In genomic region chr12:68746572-68747180, GRCh38 we compare ENCODE assay signal across 1 cellular context.
TF ChIP-seq lines count a peak whose summit lies in the region.

No MANE protein-coding gene starts in this region.

TF ChIP-seq in HepG2, 621 proteins besides CTCF, POLR2A, EP300 and RAD21 (continued from another document and continues in another):
- TF ChIP-seq ZBTB40 (IDR thresholded peaks at IDR 0.05) = no peak
- TF ChIP-seq ZBTB40 (CRISPR knock-in tag; IDR thresholded peaks at IDR 0.05) = 0 out of 2 replicates have a peak, but pooled peaks have one; percentile 25
- TF ChIP-seq ZC3H4 (CRISPR knock-in tag; IDR thresholded peaks at IDR 0.05; ENCODE audit: borderline replicate concordance) = no peak
- no peak for TF ChIP-seq EZH2 (conservative IDR thresholded peaks at IDR 0.05; ENCODE audit: low read depth, low read length)
- no peak for TF ChIP-seq AKAP8 (CRISPR knock-in tag; IDR thresholded peaks at IDR 0.05)
- TF ChIP-seq CREM (IDR thresholded peaks at IDR 0.05) = peak; percentile 16; the same call in 1 of the 2 replicates
- TF ChIP-seq CREM (CRISPR knock-in tag; IDR thresholded peaks at IDR 0.05) = no peak
- no peak for TF ChIP-seq PLSCR1 (CRISPR knock-in tag; IDR thresholded peaks at IDR 0.05; ENCODE audit: borderline replicate concordance)
- TF ChIP-seq PRMT3 (CRISPR knock-in tag; IDR thresholded peaks at IDR 0.05; ENCODE audit: borderline replicate concordance, low read depth) = no peak
- no peak for TF ChIP-seq ELF3 (CRISPR knock-in tag; IDR thresholded peaks at IDR 0.05)
- TF ChIP-seq KDM5A (IDR thresholded peaks at IDR 0.05; ENCODE audit: borderline replicate concordance, low read length) = peak; percentile 53; the same call in 1 of the 2 replicates
- TF ChIP-seq ZNF343 (CRISPR knock-in tag; IDR thresholded peaks at IDR 0.05) = no peak
- no peak for TF ChIP-seq ZNF329 (CRISPR knock-in tag; IDR thresholded peaks at IDR 0.05; ENCODE audit: low read depth)
- TF ChIP-seq RAD51 (IDR thresholded peaks at IDR 0.05; ENCODE audit: borderline replicate concordance) = no peak
- TF ChIP-seq ZBTB44 (CRISPR knock-in tag; IDR thresholded peaks at IDR 0.05) = no peak
- no peak for TF ChIP-seq ZNF317 (CRISPR knock-in tag; IDR thresholded peaks at IDR 0.05)
- TF ChIP-seq TRAFD1 (CRISPR knock-in tag; IDR thresholded peaks at IDR 0.05; ENCODE audit: borderline replicate concordance) = no peak
- no peak for TF ChIP-seq HOMEZ (CRISPR knock-in tag; IDR thresholded peaks at IDR 0.05; ENCODE audit: low read depth)
- TF ChIP-seq ZNF709 (CRISPR knock-in tag; IDR thresholded peaks at IDR 0.05) = 0 out of 2 replicates have a peak, but pooled peaks have one; percentile 52
- TF ChIP-seq ZNF101 (CRISPR knock-in tag; IDR thresholded peaks at IDR 0.05; ENCODE audit: borderline replicate concordance, low read depth) = no peak
- no peak for TF ChIP-seq HDAC6 (IDR thresholded peaks at IDR 0.05; ENCODE audit: low read depth, low read length)
- no peak for TF ChIP-seq ETV5 (CRISPR knock-in tag; IDR thresholded peaks at IDR 0.05; ENCODE audit: borderline replicate concordance)
- no peak for TF ChIP-seq RBM22 (optimal IDR thresholded peaks at IDR 0.05; ENCODE audit: low read length)
- TF ChIP-seq ZNF382 (CRISPR knock-in tag; IDR thresholded peaks at IDR 0.05; ENCODE audit: borderline replicate concordance) = no peak
- no peak for TF ChIP-seq ZNF746 (CRISPR knock-in tag; IDR thresholded peaks at IDR 0.05)
- TF ChIP-seq SRF (IDR thresholded peaks at IDR 0.05; ENCODE audit: low read depth, low read length) = no peak
- no peak for TF ChIP-seq SMARCE1 (IDR thresholded peaks at IDR 0.05; ENCODE audit: borderline replicate concordance)
- peak; percentile 12; the same call in 1 of the 2 replicates for TF ChIP-seq KLF12 (CRISPR knock-in tag; IDR thresholded peaks at IDR 0.05; ENCODE audit: borderline replicate concordance)
- TF ChIP-seq ELF4 (CRISPR knock-in tag; IDR thresholded peaks at IDR 0.05; ENCODE audit: borderline replicate concordance) = no peak
- TF ChIP-seq ZBTB26 (CRISPR knock-in tag; IDR thresholded peaks at IDR 0.05; ENCODE audit: borderline replicate concordance) = no peak
- no peak for TF ChIP-seq ZNF567 (CRISPR knock-in tag; IDR thresholded peaks at IDR 0.05; ENCODE audit: borderline replicate concordance)
- TF ChIP-seq ATF5 (CRISPR knock-in tag; IDR thresholded peaks at IDR 0.05; ENCODE audit: low read depth) = no peak
- TF ChIP-seq ZNF883 (CRISPR knock-in tag; IDR thresholded peaks at IDR 0.05; ENCODE audit: not compliant biosample characterization) = no peak
- no peak for TF ChIP-seq KAT8 (CRISPR knock-in tag; IDR thresholded peaks at IDR 0.05)
- no peak for TF ChIP-seq U2AF1 (optimal IDR thresholded peaks at IDR 0.05; ENCODE audit: low read depth, low read length)
- TF ChIP-seq ZBTB38 (CRISPR knock-in tag; IDR thresholded peaks at IDR 0.05) = no peak
- TF ChIP-seq GTF2F1 (IDR thresholded peaks at IDR 0.05; ENCODE audit: low read length) = no peak
- TF ChIP-seq ZNF234 (CRISPR knock-in tag; conservative IDR thresholded peaks at IDR 0.05) = no peak
- TF ChIP-seq RARA (CRISPR knock-in tag; IDR thresholded peaks at IDR 0.05) = no peak
- no peak for TF ChIP-seq GABPA (IDR thresholded peaks at IDR 0.05; ENCODE audit: low read depth, low read length)
- no peak for TF ChIP-seq GABPA (CRISPR knock-in tag; IDR thresholded peaks at IDR 0.05; ENCODE audit: low read depth)
- TF ChIP-seq MAX (IDR thresholded peaks at IDR 0.05) = no peak; the same call in 1 of the 2 replicates
- TF ChIP-seq MIER3 (CRISPR knock-in tag; IDR thresholded peaks at IDR 0.05; ENCODE audit: borderline replicate concordance) = no peak
- no peak for TF ChIP-seq YEATS2 (CRISPR knock-in tag; IDR thresholded peaks at IDR 0.05; ENCODE audit: borderline replicate concordance)
- no peak for TF ChIP-seq HNF1B (CRISPR knock-in tag; IDR thresholded peaks at IDR 0.05)
- TF ChIP-seq FOXA1 (IDR thresholded peaks at IDR 0.05) = no peak
- TF ChIP-seq FOXA1 (CRISPR knock-in tag; IDR thresholded peaks at IDR 0.05) = no peak
- no peak for TF ChIP-seq ZZZ3 (CRISPR knock-in tag; IDR thresholded peaks at IDR 0.05; ENCODE audit: borderline replicate concordance)
- TF ChIP-seq ZNF644 (CRISPR knock-in tag; IDR thresholded peaks at IDR 0.05; ENCODE audit: low read depth) = no peak
- no peak for TF ChIP-seq ZNF296 (CRISPR knock-in tag; conservative IDR thresholded peaks at IDR 0.05)
- no peak for TF ChIP-seq ZNF33B (CRISPR knock-in tag; IDR thresholded peaks at IDR 0.05)
- no peak for TF ChIP-seq ZNF383 (CRISPR knock-in tag; IDR thresholded peaks at IDR 0.05; ENCODE audit: borderline replicate concordance)
- 0 out of 2 replicates have a peak, but pooled peaks have one; percentile 50 for TF ChIP-seq JUND (CRISPR knock-in tag; IDR thresholded peaks at IDR 0.05)
- TF ChIP-seq MED1 (CRISPR knock-in tag; IDR thresholded peaks at IDR 0.05) = no peak
